Comparison of ENCODE assay signal across 12 cellular contexts in the genomic region with DNA sequence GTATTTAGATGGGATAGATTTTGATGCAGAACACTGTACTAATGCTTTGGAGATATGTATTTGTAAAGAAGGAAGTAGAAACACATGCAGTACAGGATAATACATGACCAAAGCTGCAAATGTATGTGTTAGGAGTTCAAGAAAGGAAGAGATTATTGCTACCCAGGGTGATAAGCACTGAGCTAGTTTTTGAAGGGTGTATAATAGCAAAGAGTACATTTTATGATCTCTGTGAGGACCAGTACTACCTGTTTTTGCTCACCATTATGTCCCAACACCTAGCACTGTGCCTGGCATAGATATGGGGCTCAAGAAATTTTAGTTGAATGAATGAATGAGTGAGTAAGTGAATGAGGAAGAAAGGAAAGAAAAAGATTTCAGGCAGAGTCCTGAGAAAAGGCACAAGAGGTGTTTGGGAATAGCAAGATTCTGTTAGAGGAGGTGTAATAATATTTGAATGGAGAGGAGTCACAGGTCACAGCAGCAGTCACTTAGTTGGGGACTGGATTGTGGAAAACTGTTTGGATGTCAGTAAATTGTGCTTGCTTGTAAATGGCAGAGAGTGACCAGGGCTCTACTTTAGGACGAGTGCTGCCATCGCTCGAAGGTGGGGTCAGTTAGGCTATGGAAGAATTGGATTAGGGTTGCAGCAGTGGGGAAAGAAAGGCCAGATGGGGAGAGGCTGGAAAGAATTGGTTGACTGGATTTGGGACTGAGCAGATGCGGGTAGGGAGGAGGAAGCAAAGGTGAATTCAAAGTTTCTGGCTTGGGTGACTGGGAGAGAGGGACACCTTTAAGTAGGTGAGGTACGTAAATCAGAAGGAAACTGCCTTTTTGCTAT. TPM values are rescaled to one million over a fixed set of nuclear protein-coding genes. Genes with fewer than 3 reads are reported as not detected.
DNase-seq lines count a peak whose midpoint lies in the region; ATAC-seq and TF ChIP-seq lines count a peak whose summit lies in the region.
"Had no signal": no experiment of that assay in that cellular context is flagged by ENCODE, and none has a peak within 500 bp of the region (broad histone marks: within the 10 kb centered on the region; RNA-seq: fewer than 3 reads in every experiment).

No MANE protein-coding gene starts in this region.

- H3K27ac Mint-ChIP-seq in T-helper 1 cell treated with Interleukin-12 subunit alpha and Interleukin-12 subunit beta and Interleukin-4 antibody, amounts not matched to agents 30 μg/mL and 1 μg/mL, for 36 hours = peak overlapping the region; percentile 20
- H3K27ac Mint-ChIP-seq in T-cell = peak overlapping the region; percentile 40 to 43

- peaks cover 13% of the 10 kb centered on the region for H3K36me3 ChIP-seq in neutrophil
- H3K36me3 ChIP-seq: SJCRH30 had no signal

- peak overlapping the region; percentile 82 for H3K27ac ChIP-seq in neutrophil
- H3K27ac ChIP-seq: A549, SJCRH30 had no signal

- no peaks in the 10 kb centered on the region for H3K9me3 Mint-ChIP-seq in T-helper 1 cell treated with Interleukin-12 subunit alpha and Interleukin-12 subunit beta and Interleukin-4 antibody, amounts not matched to agents 30 μg/mL and 1 μg/mL, for 36 hours
- no peaks in the 10 kb centered on the region for H3K9me3 Mint-ChIP-seq in T-cell

- H3K4me3 ChIP-seq in neutrophil (ENCODE audit: low read depth in 1 of 2, low read length in 1 of 2) = no peak overlapping the region
- H3K4me3 ChIP-seq: A549, SJCRH30 had no signal

- H3K27me3 ChIP-seq in neutrophil = no peaks in the 10 kb centered on the region
- H3K27me3 ChIP-seq: SJCRH30 had no signal

- no peak overlapping the region for H3K4me3 Mint-ChIP-seq in T-helper 1 cell treated with Interleukin-12 subunit alpha and Interleukin-12 subunit beta and Interleukin-4 antibody, amounts not matched to agents 30 μg/mL and 1 μg/mL, for 36 hours
- peak overlapping the region; percentile 21 to 51 (median 48) for H3K4me3 Mint-ChIP-seq in T-cell

- H3K27me3 Mint-ChIP-seq in T-helper 1 cell treated with Interleukin-12 subunit alpha and Interleukin-12 subunit beta and Interleukin-4 antibody, amounts not matched to agents 30 μg/mL and 1 μg/mL, for 36 hours (ENCODE audit: low read depth) = no peaks in the 10 kb centered on the region
- H3K27me3 Mint-ChIP-seq in T-cell = no peaks in the 10 kb centered on the region

- H3K9me3 ChIP-seq in neutrophil = no peaks in the 10 kb centered on the region
- H3K9me3 ChIP-seq: A549, SJCRH30 had no signal

- peaks cover 55% of the 10 kb centered on the region for H3K36me3 Mint-ChIP-seq in T-helper 1 cell treated with Interleukin-12 subunit alpha and Interleukin-12 subunit beta and Interleukin-4 antibody, amounts not matched to agents 30 μg/mL and 1 μg/mL, for 36 hours (ENCODE audit: low read depth)
- peaks cover 68% of the 10 kb centered on the region for H3K36me3 Mint-ChIP-seq in T-cell

- peaks cover 47% of the 10 kb centered on the region for H3K4me1 Mint-ChIP-seq in T-helper 1 cell treated with Interleukin-12 subunit alpha and Interleukin-12 subunit beta and Interleukin-4 antibody, amounts not matched to agents 30 μg/mL and 1 μg/mL, for 36 hours (ENCODE audit: low read depth)
- peaks cover 83 to 93% (median 89%) of the 10 kb centered on the region in 3 donors for H3K4me1 Mint-ChIP-seq in T-cell

- ATAC-seq in T-cell (replicated peaks in 1 of 4) = no peak
- ATAC-seq: A549; stimulated activated naive CD8-positive, alpha-beta T cell treated with anti-CD3 and anti-CD28 coated beads, Interleukin-15, Interleukin-2, amounts not matched to agents 100 U/mL and 50 U/mL, for 24 hours had no signal

- POLR2A ChIA-PET in T-cell (lab: Charles Lee) = interaction anchor here (0.6 to 1.3 kb wide), 4 partner anchors 8 to 97 kb away, joined by 3 to 6 read pairs (median 3); a partner anchor contains a TSS
- POLR2A ChIA-PET in GM10248 (lab: Yijun Ruan, JAX) = interaction anchor here (1.1 kb wide), 1 partner anchor 9 kb away, joined by 3 read pairs; no protein-coding TSS in a partner anchor

- peaks cover 49 to 54% of the 10 kb centered on the region in 2 experiments for H3K4me1 ChIP-seq in neutrophil (ENCODE audit: control insufficient read depth in 1 of 2, insufficient read depth in 1 of 2, low read depth in 1 of 2, low read length in 1 of 2)
- H3K4me1 ChIP-seq: A549, SJCRH30 had no signal

- DNase-seq in T-helper 1 cell (no peak), T-cell (no peak), ecto neural progenitor cell (ENCODE audit: low spot score) (peak; percentile 52), GM10248 (ENCODE audit: extremely low spot score) (no peak), midbrain (lab: John Stamatoyannopoulos, UW) (no peak), mesenteric fat pad (ENCODE audit: low spot score) (no peak)
- DNase-seq: DND-41; SJCRH30; stimulated activated naive CD8-positive, alpha-beta T cell treated with anti-CD3 and anti-CD28 coated beads, Interleukin-15, Interleukin-2, amounts not matched to agents 100 U/mL and 50 U/mL, for 24 hours had no signal

- CTCF ChIA-PET in T-cell (lab: Charles Lee) = interaction anchor here in 1 of 2 donors (0.6 to 1.6 kb wide), 2 partner anchors 27 to 63 kb away, joined by 3 to 4 read pairs; no protein-coding TSS in a partner anchor
- CTCF ChIA-PET in GM10248 (lab: Yijun Ruan, JAX) = interaction anchor here (1.1 kb wide), 1 partner anchor 9 kb away, joined by 6 read pairs; a partner anchor contains a TSS

- no peak for TF ChIP-seq CTCF in neutrophil (IDR thresholded peaks at IDR 0.05)
- no peak for TF ChIP-seq CTCF in GM10248 (IDR thresholded peaks at IDR 0.05; ENCODE audit: control extremely low read depth, extremely low read depth, low read depth, missing control alignments)

RNA-seq across cellular contexts. Expression of a gene that starts 9.2 kb away (rescaled TPM):
- total RNA-seq in T-cell (100 to 1,000 TPM in 2 of 5 donors, 10 to 100 TPM in 3; 77.1 to 169 (median 91.6) TPM), mesenteric fat pad (6.8 TPM)

Comparison
In these comparisons a context has a peak if more than half of its experiments do, and no peak if none do; other contexts are left out.
1. RNA of a gene that starts 9.2 kb away (total RNA-seq): 77.1 to 169 TPM in T-cell; 6.8 TPM in mesenteric fat pad (single experiment); every median in the first group is over 10 times any median in the second.